In genomic region chr12:29288031-29288430, GRCh38 we compare ENCODE assay signal across 28 cellular contexts.
"Had no signal": no experiment of that assay in that cellular context is flagged by ENCODE, and none has a peak within 500 bp of the region (broad histone marks: within the 10 kb centered on the region; RNA-seq: fewer than 3 reads in every experiment).

No MANE protein-coding gene starts in this region.

- H3K36me3 Mint-ChIP-seq: stimulated activated effector memory CD8-positive, alpha-beta T cell treated with anti-CD3 and anti-CD28 coated beads, Interleukin-12 subunit alpha, Interleukin-12 subunit beta, amount 100 ng/mL, for 72 hours had no signal

- DNase-seq: colonic mucosa; effector CD8-positive, alpha-beta T cell; foreskin keratinocyte; glutamatergic neuron; heart right ventricle; hypothalamus; immature natural killer cell; islet precursor cell; kidney glomerular epithelial cell; left ventricle myocardium superior; lower lobe of right lung; naive B cell; right lobe of liver; stimulated activated CD4-positive, alpha-beta T cell treated with anti-CD3 and anti-CD28 coated beads, Interleukin-2, amount 100 ng/mL, for 24 hours; stimulated activated CD4-positive, alpha-beta T cell treated with anti-CD3 and anti-CD28 coated beads, Interleukin-4, amount 100 ng/mL, for 24 hours; stimulated activated naive CD4-positive, alpha-beta T cell treated with Interleukin-2 at 50 U/mL for 16 hours; stomach; thyroid gland; trophoblast cell had no signal

- H3K27me3 Mint-ChIP-seq: naive B cell; natural killer cell treated with Interleukin-12 subunit alpha and Interleukin-12 subunit beta and Interleukin-15 and Interleukin-18, amount 100 ng/mL, for 72 hours; progenitor cell of endocrine pancreas had no signal

- H3K9me3 ChIP-seq: colonic mucosa, esophagus muscularis mucosa, gastroesophageal sphincter, lower lobe of right lung, right lobe of liver, stomach, thyroid gland, vagina had no signal

- H3K27ac ChIP-seq: colonic mucosa, esophagus muscularis mucosa, foreskin keratinocyte, gastroesophageal sphincter, heart right ventricle, lower lobe of right lung, parathyroid adenoma, right lobe of liver, stomach, thyroid gland, vagina had no signal

- H3K4me1 Mint-ChIP-seq: immature natural killer cell; naive B cell; neural crest cell; stimulated activated effector memory CD8-positive, alpha-beta T cell treated with anti-CD3 and anti-CD28 coated beads, Interleukin-12 subunit alpha, Interleukin-12 subunit beta, amount 100 ng/mL, for 72 hours had no signal

- H3K27ac Mint-ChIP-seq: dendritic cell treated with granulocyte-macrophage colony-stimulating factor and Interleukin-4, amounts not matched to agents 40 ng/mL and 50 ng/mL, for 4 days; immature natural killer cell; naive B cell; natural killer cell treated with Interleukin-12 subunit alpha and Interleukin-12 subunit beta and Interleukin-15 and Interleukin-18, amount 100 ng/mL, for 72 hours; progenitor cell of endocrine pancreas; stimulated activated effector memory CD8-positive, alpha-beta T cell treated with anti-CD3 and anti-CD28 coated beads, Interleukin-12 subunit alpha, Interleukin-12 subunit beta, amount 100 ng/mL, for 72 hours had no signal

- H3K4me3 Mint-ChIP-seq: dendritic cell treated with granulocyte-macrophage colony-stimulating factor and Interleukin-4, amounts not matched to agents 40 ng/mL and 50 ng/mL, for 4 days; immature natural killer cell; naive B cell; natural killer cell treated with Interleukin-12 subunit alpha and Interleukin-12 subunit beta and Interleukin-15 and Interleukin-18, amount 100 ng/mL, for 72 hours; neural crest cell; stimulated activated effector memory CD8-positive, alpha-beta T cell treated with anti-CD3 and anti-CD28 coated beads, Interleukin-12 subunit alpha, Interleukin-12 subunit beta, amount 100 ng/mL, for 72 hours had no signal

- H3K4me3 ChIP-seq: colonic mucosa, esophagus muscularis mucosa, gastroesophageal sphincter, heart right ventricle, lower lobe of right lung, right lobe of liver, stomach, thyroid gland, vagina had no signal

- H3K9me3 Mint-ChIP-seq: immature natural killer cell; stimulated activated effector memory CD8-positive, alpha-beta T cell treated with anti-CD3 and anti-CD28 coated beads, Interleukin-12 subunit alpha, Interleukin-12 subunit beta, amount 100 ng/mL, for 72 hours had no signal

- H3K9ac ChIP-seq: parathyroid adenoma had no signal

- ATAC-seq: foreskin keratinocyte; gastroesophageal sphincter; heart right ventricle; left ventricle myocardium superior; lower lobe of right lung; natural killer cell treated with Interleukin-12 subunit alpha and Interleukin-12 subunit beta and Interleukin-15 and Interleukin-18, amount 100 ng/mL, for 72 hours; right lobe of liver; stimulated activated effector memory CD8-positive, alpha-beta T cell treated with anti-CD3 and anti-CD28 coated beads, Interleukin-12 subunit alpha, Interleukin-12 subunit beta, amount 100 ng/mL, for 72 hours had no signal

- H3K36me3 ChIP-seq: colonic mucosa, esophagus muscularis mucosa, gastroesophageal sphincter, lower lobe of right lung, right lobe of liver, stomach, thyroid gland, vagina had no signal
